Comparison of ENCODE assay signal across 1 cellular context in the genomic region with DNA sequence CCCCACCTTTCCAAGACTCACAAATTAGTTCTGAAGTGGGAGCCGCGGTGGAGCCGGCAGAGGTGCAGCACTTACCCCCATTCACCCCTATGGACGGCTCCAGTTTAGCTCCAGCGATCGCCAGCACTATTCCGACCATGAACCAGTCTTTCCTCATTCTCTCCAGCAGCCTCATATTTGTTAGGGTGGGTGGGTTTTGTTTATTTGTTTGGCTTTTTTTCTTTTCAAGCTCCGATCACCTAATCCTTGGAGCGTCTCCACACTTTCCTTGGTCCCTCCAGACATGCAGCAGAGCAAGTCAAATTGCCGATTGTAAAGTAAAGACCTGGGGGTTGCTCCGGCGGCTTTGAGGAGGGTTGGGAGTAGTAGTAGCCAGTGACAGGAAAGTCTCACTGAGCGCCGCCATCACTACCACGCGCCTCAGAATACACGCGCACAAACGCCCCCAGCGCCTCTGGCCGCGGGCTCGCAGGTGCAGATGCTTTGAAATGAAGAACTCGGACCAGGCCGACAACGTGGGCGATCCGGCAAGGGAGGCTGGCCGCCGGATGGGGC.
A peak's percentile ranks its signal among the peaks of the same experiment; 100 is the strongest.
TF ChIP-seq lines count a peak whose summit lies in the region.

TSS of gene SLC10A7 (minus strand) at position 398 of the 555 bp plus-strand sequence. CDS start at position 175, 223 bp downstream.

TF ChIP-seq in HepG2, 621 proteins besides CTCF, POLR2A, EP300 and RAD21 (continued from another document):
- TF ChIP-seq ZBED4 (CRISPR knock-in tag; IDR thresholded peaks at IDR 0.05; ENCODE audit: borderline replicate concordance) (peak; percentile 7; the same call in 1 of the 2 replicates), TAF1 (CRISPR knock-in tag; IDR thresholded peaks at IDR 0.05) (peak; percentile 37; the same call in 1 of the 2 replicates), ZNF292 (CRISPR knock-in tag; IDR thresholded peaks at IDR 0.05; ENCODE audit: borderline replicate concordance, low read depth) (no peak), ZNF143 (CRISPR knock-in tag; IDR thresholded peaks at IDR 0.05) (no peak), ZNF670 (CRISPR knock-in tag; IDR thresholded peaks at IDR 0.05; ENCODE audit: borderline replicate concordance) (no peak), SIN3A (IDR thresholded peaks at IDR 0.05; ENCODE audit: borderline replicate concordance, low read depth, low read length) (0 out of 2 replicates have a peak, but pooled peaks have one; percentile 57), PHF20 (CRISPR knock-in tag; IDR thresholded peaks at IDR 0.05) (peak; percentile 68), ZNF367 (CRISPR knock-in tag; IDR thresholded peaks at IDR 0.05; ENCODE audit: borderline replicate concordance) (0 out of 2 replicates have a peak, but pooled peaks have one; percentile 36)
- TF ChIP-seq, protein P1, sequence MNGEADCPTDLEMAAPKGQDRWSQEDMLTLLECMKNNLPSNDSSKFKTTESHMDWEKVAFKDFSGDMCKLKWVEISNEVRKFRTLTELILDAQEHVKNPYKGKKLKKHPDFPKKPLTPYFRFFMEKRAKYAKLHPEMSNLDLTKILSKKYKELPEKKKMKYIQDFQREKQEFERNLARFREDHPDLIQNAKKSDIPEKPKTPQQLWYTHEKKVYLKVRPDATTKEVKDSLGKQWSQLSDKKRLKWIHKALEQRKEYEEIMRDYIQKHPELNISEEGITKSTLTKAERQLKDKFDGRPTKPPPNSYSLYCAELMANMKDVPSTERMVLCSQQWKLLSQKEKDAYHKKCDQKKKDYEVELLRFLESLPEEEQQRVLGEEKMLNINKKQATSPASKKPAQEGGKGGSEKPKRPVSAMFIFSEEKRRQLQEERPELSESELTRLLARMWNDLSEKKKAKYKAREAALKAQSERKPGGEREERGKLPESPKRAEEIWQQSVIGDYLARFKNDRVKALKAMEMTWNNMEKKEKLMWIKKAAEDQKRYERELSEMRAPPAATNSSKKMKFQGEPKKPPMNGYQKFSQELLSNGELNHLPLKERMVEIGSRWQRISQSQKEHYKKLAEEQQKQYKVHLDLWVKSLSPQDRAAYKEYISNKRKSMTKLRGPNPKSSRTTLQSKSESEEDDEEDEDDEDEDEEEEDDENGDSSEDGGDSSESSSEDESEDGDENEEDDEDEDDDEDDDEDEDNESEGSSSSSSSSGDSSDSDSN (CRISPR knock-in tag; IDR thresholded peaks at IDR 0.05) = peak; percentile 59; the same call in 1 of the 2 replicates
